8 cellular contexts compared by ENCODE assay signal in the genomic region with DNA sequence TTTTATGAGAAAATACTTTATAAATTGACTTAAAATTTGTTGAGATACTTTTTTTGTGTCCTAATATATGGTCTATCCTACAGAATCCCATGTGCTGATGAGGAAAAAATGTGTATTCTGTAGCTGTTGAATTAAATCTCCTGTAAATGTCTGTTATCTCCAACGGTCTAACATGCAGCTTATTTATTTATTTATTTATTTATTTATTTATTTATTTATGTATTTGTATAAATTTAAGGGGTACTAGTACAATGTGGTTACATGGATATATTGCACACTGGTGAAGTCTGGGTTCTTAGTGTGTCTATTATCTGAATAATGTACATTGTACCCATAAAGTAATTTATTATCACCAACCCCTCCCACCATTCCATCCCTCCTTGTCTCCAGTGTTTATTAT.
"Had no signal": no experiment of that assay in that cellular context is flagged by ENCODE, and none has a peak within 500 bp of the region (broad histone marks: within the 10 kb centered on the region; RNA-seq: fewer than 3 reads in every experiment).

No MANE protein-coding gene starts in this region.

- H3K27ac ChIP-seq: HL-60, KMS-11 had no signal

- H3K4me3 ChIP-seq: K562 had no signal

- DNase-seq: IMR-90, KBM-7, KG1 had no signal

- FAIRE-seq: HepG2, HTR-8/SVneo, K562 had no signal

- H3K4me2 ChIP-seq: KMS-11 had no signal

- ATAC-seq: HepG2, K562 had no signal
